8 cellular contexts compared by ENCODE assay signal in genomic region chr1:26820784-26821269, GRCh38. TPM values are rescaled to one million over a fixed set of nuclear protein-coding genes. Genes with fewer than 3 reads are reported as not detected.
DNase-seq lines count a peak whose midpoint lies in the region; ATAC-seq lines count a peak whose summit lies in the region.

No MANE protein-coding gene starts in this region.

- intact Hi-C loops in naive thymus-derived CD4-positive, alpha-beta T cell (cut with micrococcal nuclease) = loop anchor here in 1 of 2 donors (1.0 to 2.0 kb wide), 3 partner anchors 11 to 58 kb away; no protein-coding TSS in a partner anchor

- H3K27ac Mint-ChIP-seq in naive thymus-derived CD4-positive, alpha-beta T cell = peak overlapping the region; percentile 60 to 92 (median 87)

- H3K27me3 ChIP-seq in BLaER1 treated with 17β-estradiol and CSF1 and Interleukin-3, amounts not matched to agents 10 nM and 100 nM = no peaks in the 10 kb centered on the region
- H3K27me3 ChIP-seq in naive thymus-derived CD4-positive, alpha-beta T cell (ENCODE audit: control insufficient read depth in 2 of 2, insufficient read depth in 2 of 2, low read length in 2 of 2) = no peaks in the 10 kb centered on the region

- H3K27me3 Mint-ChIP-seq in naive thymus-derived CD4-positive, alpha-beta T cell = no peaks in the 10 kb centered on the region

- peaks cover 0 to 7% (median 2%) of the 10 kb centered on the region in 11 experiments; a peak in 8 of 22 replicates for H3K9me3 ChIP-seq in BLaER1 treated with 17β-estradiol and CSF1 and Interleukin-3, amounts not matched to agents 10 nM and 100 nM (replicated peaks in 1 of 11)
- H3K9me3 ChIP-seq in naive thymus-derived CD4-positive, alpha-beta T cell (ENCODE audit: control insufficient read depth in 2 of 3, low read length in 3 of 3) = no peaks in the 10 kb centered on the region

- no peak overlapping the region for H3K27ac ChIP-seq in BLaER1 treated with 17β-estradiol and CSF1 and Interleukin-3, amounts not matched to agents 10 nM and 100 nM
- peak overlapping the region; percentile 54 for H3K27ac ChIP-seq in naive thymus-derived CD4-positive, alpha-beta T cell (ENCODE audit: low read depth, low read length)

- H3K4me1 ChIP-seq in BLaER1 treated with 17β-estradiol and CSF1 and Interleukin-3, amounts not matched to agents 10 nM and 100 nM = peaks cover 8 to 33% (median 25%) of the 10 kb centered on the region in 10 experiments
- peaks cover 12 to 22% of the 10 kb centered on the region in 2 donors for H3K4me1 ChIP-seq in naive thymus-derived CD4-positive, alpha-beta T cell (ENCODE audit: control insufficient read depth in 2 of 2, insufficient read depth in 2 of 2, low read length in 2 of 2)

- POLR2A ChIA-PET in naive thymus-derived CD4-positive, alpha-beta T cell (lab: Charles Lee) = interaction anchor here (0.8 to 2.3 kb wide), 7 partner anchors 10 to 44 kb away, joined by 3 to 34 read pairs (median 5); no protein-coding TSS in a partner anchor

- H3K9me3 Mint-ChIP-seq in naive thymus-derived CD4-positive, alpha-beta T cell = no peaks in the 10 kb centered on the region

- CTCF ChIA-PET in naive thymus-derived CD4-positive, alpha-beta T cell (lab: Charles Lee) = interaction anchor here (0.5 to 2.3 kb wide), 14 partner anchors 10 to 279 kb away, joined by 3 to 20 read pairs (median 4); no protein-coding TSS in a partner anchor

- H3K9ac ChIP-seq in BLaER1 treated with 17β-estradiol and CSF1 and Interleukin-3, amounts not matched to agents 10 nM and 100 nM = no peak overlapping the region

- ATAC-seq in GM19035 (IDR thresholded peaks at IDR 0.05; ENCODE audit: unreplicated experiment) = peak; percentile 69
- ATAC-seq in HG03159 (IDR thresholded peaks at IDR 0.05; ENCODE audit: unreplicated experiment) = peak; percentile 93
- ATAC-seq in naive thymus-derived CD4-positive, alpha-beta T cell = peak; percentile 100

- H3K4me2 ChIP-seq in BLaER1 treated with 17β-estradiol and CSF1 and Interleukin-3, amounts not matched to agents 10 nM and 100 nM = peak overlapping the region in 8 of 11 experiments; percentile 15 to 72 (median 50); a peak in 14 of 22 replicates

- no peaks in the 10 kb centered on the region for H3K36me3 ChIP-seq in BLaER1 treated with 17β-estradiol and CSF1 and Interleukin-3, amounts not matched to agents 10 nM and 100 nM
- no peaks in the 10 kb centered on the region for H3K36me3 ChIP-seq in naive thymus-derived CD4-positive, alpha-beta T cell (ENCODE audit: control insufficient read depth in 2 of 3, insufficient read depth in 3 of 3, low read length in 3 of 3)

- DNase-seq in UCSD-AML1 (lab: John Stamatoyannopoulos, UW; ENCODE audit: unreplicated experiment) (peak; percentile 51), T1000 (lab: John Stamatoyannopoulos, UW) (no peak), dermis blood vessel endothelial cell (no peak), putamen (ENCODE audit: low spot score) (no peak)
- peak in 7 of 9 donors; percentile 41 to 61 (median 52) for DNase-seq in naive thymus-derived CD4-positive, alpha-beta T cell

- H3K4me3 Mint-ChIP-seq in naive thymus-derived CD4-positive, alpha-beta T cell = peak overlapping the region; percentile 55 to 86 (median 82)

- H3K36me3 Mint-ChIP-seq in naive thymus-derived CD4-positive, alpha-beta T cell = no peaks in the 10 kb centered on the region

- peaks cover 23 to 38% (median 29%) of the 10 kb centered on the region in 7 donors for H3K4me1 Mint-ChIP-seq in naive thymus-derived CD4-positive, alpha-beta T cell

- H4K20me1 ChIP-seq in BLaER1 treated with 17β-estradiol and CSF1 and Interleukin-3, amounts not matched to agents 10 nM and 100 nM = no peaks in the 10 kb centered on the region

- no peak overlapping the region for H3K4me3 ChIP-seq in BLaER1 treated with 17β-estradiol and CSF1 and Interleukin-3, amounts not matched to agents 10 nM and 100 nM
- H3K4me3 ChIP-seq in naive thymus-derived CD4-positive, alpha-beta T cell (ENCODE audit: low read length) = peak overlapping the region; percentile 51

RNA-seq across cellular contexts. Expression of gene ZDHHC18, which starts 5.7 kb away (rescaled TPM):
- 10 to 100 TPM; 36.4 to 72.4 (median 39.7) TPM for total RNA-seq in naive thymus-derived CD4-positive, alpha-beta T cell
- polyA plus RNA-seq in naive thymus-derived CD4-positive, alpha-beta T cell = 10 to 100 TPM in 1 of 2 donors, 1 to 10 TPM in 1; 3.1 to 11.0 TPM
- 6.8 and 9.2 TPM in 2 replicates for total RNA-seq in dermis blood vessel endothelial cell

RNA-seq across cellular contexts. Expression of gene PIGV, which starts 33.1 kb away (rescaled TPM):
- 10 to 100 TPM in 4 of 5 experiments, 1 to 10 TPM in 1; 8.4 to 17.9 (median 16.7) TPM for total RNA-seq in naive thymus-derived CD4-positive, alpha-beta T cell
- polyA plus RNA-seq in naive thymus-derived CD4-positive, alpha-beta T cell = 10 to 100 TPM in 1 of 2 donors, 1 to 10 TPM in 1; 7.0 to 11.3 TPM
- total RNA-seq in dermis blood vessel endothelial cell = 9.4 and 10.1 TPM in 2 replicates

RNA-seq across cellular contexts. Expression of gene SFN, which starts 42.1 kb away (rescaled TPM):
- total RNA-seq in naive thymus-derived CD4-positive, alpha-beta T cell = 1 to 10 TPM in 4 of 5 experiments, under 1 TPM in 1; 0.74 to 1.9 (median 1.4) TPM
- not detected for polyA plus RNA-seq in naive thymus-derived CD4-positive, alpha-beta T cell
- total RNA-seq in dermis blood vessel endothelial cell = 0.51 and 0.70 TPM in 2 replicates

Comparison
In these comparisons a context has a peak if more than half of its experiments do, and no peak if none do; other contexts are left out.
1. DNase-seq: peak in UCSD-AML1 (single experiment) and naive thymus-derived CD4-positive, alpha-beta T cell (7 of 9); none in T1000 (single experiment), dermis blood vessel endothelial cell (single experiment) and putamen (single experiment).
2. Peak in every context shown above with its lines, with median percentiles within 50 percentile points of each other: ATAC-seq.